2 cellular contexts compared by ENCODE assay signal in the genomic region with DNA sequence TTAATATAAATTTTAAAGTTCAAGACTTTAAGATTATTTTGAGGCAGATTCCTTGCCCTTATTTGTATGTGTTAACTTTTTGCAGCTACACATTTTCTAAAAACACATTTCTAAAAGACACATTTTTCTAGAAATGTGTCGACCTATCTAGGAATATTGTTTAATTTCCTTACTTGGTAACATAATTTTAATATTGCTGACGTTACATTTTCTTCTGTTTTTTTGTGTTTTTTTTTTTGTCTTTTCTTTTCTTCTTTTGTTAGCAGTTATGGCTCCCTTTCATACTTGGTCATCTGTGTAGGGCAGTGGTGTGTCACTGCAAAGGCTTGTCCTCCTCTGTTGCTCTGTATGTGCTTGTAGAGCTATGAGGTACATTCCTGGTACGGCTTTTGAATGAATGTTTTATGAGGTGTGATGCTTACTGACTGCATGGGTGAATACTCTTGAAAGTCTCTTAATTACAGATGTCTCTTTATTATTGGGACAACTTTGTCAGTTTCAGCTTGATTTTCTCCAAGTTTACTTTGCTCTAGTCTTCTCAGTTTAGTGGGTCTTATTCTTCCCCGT.
TF ChIP-seq lines count a peak whose summit lies in the region.

No MANE protein-coding gene starts in this region.

TF ChIP-seq in A549, 52 proteins besides CTCF, POLR2A, EP300 and RAD21 (continued from another document):
- no peak for TF ChIP-seq MAX (IDR thresholded peaks at IDR 0.05)
- no peak for TF ChIP-seq SREBF2 (IDR thresholded peaks at IDR 0.05)

TF ChIP-seq in SK-N-SH, 30 proteins besides CTCF, POLR2A, EP300 and RAD21 (continued from another document):
- no peak for TF ChIP-seq RFX5 (IDR thresholded peaks at IDR 0.05; ENCODE audit: low read length)
- TF ChIP-seq NFIC (IDR thresholded peaks at IDR 0.05; ENCODE audit: borderline replicate concordance): no peak
- TF ChIP-seq USF2 (IDR thresholded peaks at IDR 0.05; ENCODE audit: borderline replicate concordance, low read depth, low read length): no peak
- TF ChIP-seq TEAD4 (IDR thresholded peaks at IDR 0.05; ENCODE audit: borderline replicate concordance, insufficient read depth): no peak
